In genomic region chr4:48670587-48670986, GRCh38 we compare ENCODE assay signal across 23 cellular contexts.
DNase-seq lines count a peak whose midpoint lies in the region; ATAC-seq, FAIRE-seq and TF ChIP-seq lines count a peak whose summit lies in the region.
"Had no signal": no experiment of that assay in that cellular context is flagged by ENCODE, and none has a peak within 500 bp of the region (broad histone marks: within the 10 kb centered on the region; RNA-seq: fewer than 3 reads in every experiment).

No MANE protein-coding gene starts in this region.

- H3K79me2 ChIP-seq in SK-N-SH (ENCODE audit: insufficient read depth) = peaks cover 50% of the 10 kb centered on the region
- peaks cover 3% of the 10 kb centered on the region; the same call in 2 of the 3 replicates for H3K79me2 ChIP-seq in K562 (ENCODE audit: control insufficient read depth, insufficient read depth, low read length)
- peaks cover 0 to 20% of the 10 kb centered on the region in 2 experiments; a peak in 2 of 4 replicates for H3K79me2 ChIP-seq in H1 (ENCODE audit: control insufficient read depth in 1 of 2, insufficient read depth in 2 of 2, low read length in 2 of 2)

- FAIRE-seq in GM12891 (lab: Jason Lieb, UNC) (peak; percentile 31), K562 (lab: Jason Lieb, UNC) (no peak), H1 (lab: Jason Lieb, UNC) (no peak)
- FAIRE-seq: A549, D721Med, G401.6, GM12892, GM18507 had no signal

- no peak overlapping the region for H2BK15ac ChIP-seq in H1 (ENCODE audit: low read length)

- no peak overlapping the region for H2BK20ac ChIP-seq in H1 (ENCODE audit: low read length)

- DNase-seq in SK-N-SH (no peak), GM12891 (ENCODE audit: insufficient read length, low spot score) (no peak), K562 (ENCODE audit: extremely low read depth in 1 of 4, low spot score in 3 of 4) (no peak), H1 (ENCODE audit: low read depth in 1 of 2, low spot score in 2 of 2) (no peak), coronary artery (ENCODE audit: low spot score) (no peak), lower lobe of right lung (no peak)
- DNase-seq: AML-193; Caco-2; Calu3; CD4-positive, alpha-beta T cell; CD8-positive, alpha-beta T cell; DMS79 treated with DMSO at 0.1 percent for 48 hours; GF-D8 had no signal

- H4K5ac ChIP-seq in H1 (ENCODE audit: insufficient read length, low read depth, low read length) = no peak overlapping the region

- TF ChIP-seq CTCF in SK-N-SH (IDR thresholded peaks at IDR 0.05) = no peak
- TF ChIP-seq CTCF in K562 (IDR thresholded peaks at IDR 0.05 in 2 of 3, conservative IDR thresholded peaks at IDR 0.05 in 1 of 3; ENCODE audit: insufficient read depth in 2 of 3, low read depth in 1 of 3, low read length in 3 of 3) = no peak
- no peak for TF ChIP-seq CTCF in H1 (IDR thresholded peaks at IDR 0.05; ENCODE audit: control extremely low read depth in 1 of 3, insufficient read depth in 1 of 3, low read depth in 1 of 3, low read length in 3 of 3)
- no peak for TF ChIP-seq CTCF in coronary artery (IDR thresholded peaks at IDR 0.05)
- no peak for TF ChIP-seq CTCF in lower lobe of right lung (IDR thresholded peaks at IDR 0.05)

- no peak overlapping the region for H4K8ac ChIP-seq in H1 (ENCODE audit: extremely low read depth, insufficient read depth, low read length)

- no peak overlapping the region for H3K18ac ChIP-seq in H1 (ENCODE audit: extremely low read depth, low read length)

- no peak overlapping the region for H3K4ac ChIP-seq in H1 (replicated peaks; ENCODE audit: insufficient read length, low read depth, low read length)

- H2AK5ac ChIP-seq in H1 (ENCODE audit: low read depth, low read length) = no peak overlapping the region

- H3K27me3 ChIP-seq in SK-N-SH (ENCODE audit: insufficient read depth) (no peaks in the 10 kb centered on the region), K562 (ENCODE audit: control insufficient read depth in 2 of 2, insufficient read depth in 2 of 2, low read length in 2 of 2) (no peaks in the 10 kb centered on the region), H1 (replicated peaks in 1 of 4; ENCODE audit: control insufficient read depth in 3 of 4, extremely low read depth in 1 of 4, insufficient read depth in 3 of 4, low read length in 3 of 4) (no peaks in the 10 kb centered on the region), lower lobe of right lung (ENCODE audit: low read depth) (no peaks in the 10 kb centered on the region)
- H3K27me3 ChIP-seq: BLaER1 treated with 17β-estradiol and CSF1 and Interleukin-3, amounts not matched to agents 10 nM and 100 nM had no signal

- H3K4me2 ChIP-seq in SK-N-SH (no peak overlapping the region), K562 (ENCODE audit: insufficient read depth, low read length) (no peak overlapping the region), H1 (ENCODE audit: insufficient read depth in 1 of 2, low read depth in 2 of 2, low read length in 2 of 2) (no peak overlapping the region)
- H3K4me2 ChIP-seq: A549; BLaER1 treated with 17β-estradiol and CSF1 and Interleukin-3, amounts not matched to agents 10 nM and 100 nM had no signal

- no peak overlapping the region for H2BK12ac ChIP-seq in H1 (ENCODE audit: low read depth, low read length)

- CTCF ChIA-PET in SK-N-SH (lab: Yijun Ruan, JAX) (no interaction called here), K562 (lab: Yijun Ruan, JAX; ENCODE audit: low intra/inter-chr PET ratio) (no interaction called here), H1 (lab: Charles Lee; ENCODE audit: partially characterized antibody) (interaction anchor here (1.4 kb wide), 1 partner anchor 11 kb away, joined by 3 read pairs; no protein-coding TSS in a partner anchor)

- WGBS in SK-N-SH (ENCODE audit: low lambda C conversion rate) = 84% methylated on average over 1 of the region's 1 CpG
- 69% methylated on average over 1 of the region's 1 CpG for WGBS in K562 (ENCODE audit: insufficient coverage, low coverage, missing lambda C conversion rate)
- 94% methylated on average over 1 of the region's 1 CpG; no CpG with 5 or more reads in 1 of the 2 experiments for WGBS in H1 (ENCODE audit: extremely low coverage in 1 of 2, insufficient coverage in 1 of 2, insufficient read length in 1 of 2, insufficient replicate concordance in 2 of 2, low coverage in 1 of 2, low lambda C conversion rate in 2 of 2, missing lambda C conversion rate in 1 of 2), 2 experiments

- no peak overlapping the region for H3K27ac ChIP-seq in SK-N-SH (ENCODE audit: low read depth in 2 of 2, low read length in 1 of 2)
- H3K27ac ChIP-seq in K562 (ENCODE audit: extremely low read depth, low read depth, low read length) = no peak overlapping the region
- no peak overlapping the region for H3K27ac ChIP-seq in H1 (ENCODE audit: low read depth, low read length)
- H3K27ac ChIP-seq in coronary artery = no peak overlapping the region
- no peak overlapping the region for H3K27ac ChIP-seq in lower lobe of right lung
- H3K27ac ChIP-seq: 22Rv1; A549; BLaER1 treated with 17β-estradiol and CSF1 and Interleukin-3, amounts not matched to agents 10 nM and 100 nM; C4-2B had no signal

- H3K4me3 ChIP-seq in SK-N-SH (ENCODE audit: low read depth in 2 of 2, low read length in 1 of 2) (no peak overlapping the region), K562 (no peak overlapping the region), H1 (ENCODE audit: extremely low read depth in 1 of 4, insufficient read depth in 2 of 4, low read depth in 3 of 4, low read length in 4 of 4) (no peak overlapping the region), coronary artery (no peak overlapping the region), lower lobe of right lung (no peak overlapping the region)
- H3K4me3 ChIP-seq: A549; BLaER1 treated with 17β-estradiol and CSF1 and Interleukin-3, amounts not matched to agents 10 nM and 100 nM had no signal

- no peak overlapping the region for H3K9ac ChIP-seq in SK-N-SH
- no peak overlapping the region for H3K9ac ChIP-seq in K562 (ENCODE audit: insufficient read depth in 1 of 2, low read depth in 2 of 2, low read length in 2 of 2)
- H3K9ac ChIP-seq in H1 (replicated peaks in 1 of 4; ENCODE audit: extremely low read depth in 1 of 4, low read depth in 3 of 4, low read length in 3 of 4) = no peak overlapping the region
- H3K9ac ChIP-seq: BLaER1 treated with 17β-estradiol and CSF1 and Interleukin-3, amounts not matched to agents 10 nM and 100 nM had no signal

- H2AFZ ChIP-seq in SK-N-SH (ENCODE audit: low read depth) (no peak overlapping the region), K562 (ENCODE audit: low read depth, low read length) (no peak overlapping the region), H1 (ENCODE audit: low read length) (no peak overlapping the region)

- H3K36me3 ChIP-seq in SK-N-SH (replicated peaks in 1 of 2; ENCODE audit: control insufficient read depth in 1 of 2, insufficient read depth in 2 of 2, low read length in 1 of 2) (no peaks in the 10 kb centered on the region), K562 (ENCODE audit: control insufficient read depth, insufficient read depth, low read length) (no peaks in the 10 kb centered on the region; the same call in 2 of the 3 replicates), H1 (ENCODE audit: control insufficient read depth in 2 of 4, insufficient read depth in 4 of 4, low read length in 3 of 4) (no peaks in the 10 kb centered on the region), lower lobe of right lung (no peaks in the 10 kb centered on the region)

- no TSS peak for BruUV-seq in K562 (replicated peaks; lab: Mats Ljungman, UMichigan)

- H3K14ac ChIP-seq in H1 (ENCODE audit: insufficient read length) = no peak overlapping the region

- peaks cover 4% of the 10 kb centered on the region for H3F3A ChIP-seq in SK-N-SH (replicated peaks; ENCODE audit: insufficient read depth)

- H3K4me1 ChIP-seq in SK-N-SH (ENCODE audit: control insufficient read depth in 1 of 2, insufficient read depth in 2 of 2, low read depth in 1 of 2, low read length in 1 of 2) (peaks cover 0 to 5% of the 10 kb centered on the region in 2 experiments; a peak in 1 of 4 replicates), K562 (replicated peaks in 1 of 2; ENCODE audit: control insufficient read depth in 2 of 2, insufficient read depth in 2 of 2, low read length in 2 of 2) (peaks cover 0 to 5% of the 10 kb centered on the region in 2 experiments; a peak in 3 of 5 replicates), H1 (replicated peaks in 1 of 4; ENCODE audit: control insufficient read depth in 3 of 4, insufficient read depth in 4 of 4, low read length in 3 of 4) (no peaks in the 10 kb centered on the region), lower lobe of right lung (peaks cover 22% of the 10 kb centered on the region)
- H3K4me1 ChIP-seq: A549 had no signal

- H3K23me2 ChIP-seq in H1 (ENCODE audit: low read depth, low read length) = no peaks in the 10 kb centered on the region

- H2BK120ac ChIP-seq in H1 (replicated peaks; ENCODE audit: low read depth, low read length) = no peak overlapping the region

- TF ChIP-seq EP300 in SK-N-SH (IDR thresholded peaks at IDR 0.05; ENCODE audit: borderline replicate concordance in 1 of 2, low read depth in 1 of 2, low read length in 1 of 2) (no peak), K562 (IDR thresholded peaks at IDR 0.05; ENCODE audit: low read length) (no peak), H1 (IDR thresholded peaks at IDR 0.05; ENCODE audit: borderline replicate concordance in 1 of 2, low read depth in 2 of 2, low read length in 2 of 2) (no peak)

- peaks cover 3% of the 10 kb centered on the region; the same call in 1 of the 2 replicates for H3K79me1 ChIP-seq in H1 (ENCODE audit: low read depth, low read length)

- H3K56ac ChIP-seq in H1 (replicated peaks; ENCODE audit: insufficient read length, low read depth, low read length) = no peak overlapping the region

- H4K20me1 ChIP-seq in SK-N-SH (ENCODE audit: insufficient read depth) (0 out of 2 replicates have a peak, but pooled peaks cover 8% of the 10 kb centered on the region), K562 (replicated peaks; ENCODE audit: control insufficient read depth, insufficient read depth, low read length) (no peaks in the 10 kb centered on the region), H1 (replicated peaks in 1 of 2; ENCODE audit: control insufficient read depth in 1 of 2, insufficient read depth in 2 of 2, low read length in 2 of 2) (no peaks in the 10 kb centered on the region)

- no peaks in the 10 kb centered on the region for H3K9me3 ChIP-seq in SK-N-SH
- H3K9me3 ChIP-seq in K562 (replicated peaks; ENCODE audit: control insufficient read depth, insufficient read depth, low read depth, low read length) = no peaks in the 10 kb centered on the region
- H3K9me3 ChIP-seq in H1 (ENCODE audit: insufficient read depth in 2 of 2, low read depth in 1 of 2, low read length in 1 of 2) = no peaks in the 10 kb centered on the region; a peak in 1 of 4 replicates
- H3K9me3 ChIP-seq in lower lobe of right lung = no peaks in the 10 kb centered on the region
- H3K9me3 ChIP-seq: A549, Caco-2 had no signal

- no peaks in the 10 kb centered on the region for H3K9me2 ChIP-seq in SK-N-SH

- TF ChIP-seq RAD21 in SK-N-SH (IDR thresholded peaks at IDR 0.05; ENCODE audit: low read length) (no peak), K562 (CRISPR knock-in tag; conservative IDR thresholded peaks at IDR 0.05 in 1 of 2, IDR thresholded peaks at IDR 0.05 in 1 of 2) (no peak), H1 (IDR thresholded peaks at IDR 0.05 in 1 of 2, conservative IDR thresholded peaks at IDR 0.05 in 1 of 2; ENCODE audit: low read depth in 2 of 2, low read length in 2 of 2) (no peak)

- H2BK5ac ChIP-seq in H1 (ENCODE audit: low read depth, low read length) = no peak overlapping the region

- in situ Hi-C loops in K562 (cut with MboI) = loop anchor here (5.0 kb wide), 1 partner anchor 33 kb away; no protein-coding TSS in a partner anchor

- no peak overlapping the region for H3K23ac ChIP-seq in H1 (ENCODE audit: insufficient read length)

- ATAC-seq in SK-N-SH treated with all-trans-retinoic acid at 6 μM for 48 hours (no peak), K562 (no peak), lower lobe of right lung (no peak), GM21737 (IDR thresholded peaks at IDR 0.05; ENCODE audit: unreplicated experiment) (no peak)
- ATAC-seq: A549; CD8-positive, alpha-beta T cell had no signal

- intact Hi-C loops in K562 (cut with micrococcal nuclease) = no loop called here
- intact Hi-C loops in lower lobe of right lung (cut with DNase I) = no loop called here

- no peak overlapping the region for H4K91ac ChIP-seq in H1 (replicated peaks; ENCODE audit: insufficient read length, low read length)

- POLR2A ChIA-PET in SK-N-SH (lab: Yijun Ruan, JAX) = no interaction called here
- POLR2A ChIA-PET in K562 (lab: Yijun Ruan, JAX) = no interaction called here
- POLR2A ChIA-PET in H1 (lab: Charles Lee; ENCODE audit: partially characterized antibody) = no interaction called here

- TF ChIP-seq POLR2A in GM12891 (IDR thresholded peaks at IDR 0.05; ENCODE audit: low read depth, low read length) = no peak
- TF ChIP-seq POLR2A in K562 (conservative IDR thresholded peaks at IDR 0.05) = no peak
- no peak for TF ChIP-seq POLR2A in H1 (IDR thresholded peaks at IDR 0.05; ENCODE audit: control extremely low read depth in 1 of 2, low read depth in 2 of 2, low read length in 2 of 2)

- H3K9me1 ChIP-seq in K562 (ENCODE audit: control insufficient read depth, insufficient read depth, low read length) = no peaks in the 10 kb centered on the region
